In the genomic region with DNA sequence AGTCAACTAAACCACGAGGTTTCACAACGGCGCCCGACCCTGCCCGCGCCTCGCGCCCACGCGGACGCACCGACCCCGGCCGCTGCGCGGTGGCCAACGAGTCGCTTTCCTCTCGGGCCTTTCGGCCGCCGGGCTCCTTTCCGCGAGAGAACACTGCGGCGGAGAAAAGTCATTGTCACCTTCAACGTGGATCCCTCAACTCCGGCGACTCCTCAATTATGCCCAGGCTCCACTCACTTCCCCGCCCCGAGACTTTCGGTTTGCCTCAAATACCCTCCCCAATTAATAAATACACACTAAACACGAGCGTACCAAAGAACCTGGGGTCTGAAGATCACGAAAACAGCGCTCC, we compare ENCODE assay signal across 1 cellular context.
TF ChIP-seq lines count a peak whose summit lies in the region.

No MANE protein-coding gene starts in this region.

TF ChIP-seq in K562, 482 proteins besides CTCF, POLR2A, EP300 and RAD21 (continued from another document and continues in another):
- TF ChIP-seq, protein P1, sequence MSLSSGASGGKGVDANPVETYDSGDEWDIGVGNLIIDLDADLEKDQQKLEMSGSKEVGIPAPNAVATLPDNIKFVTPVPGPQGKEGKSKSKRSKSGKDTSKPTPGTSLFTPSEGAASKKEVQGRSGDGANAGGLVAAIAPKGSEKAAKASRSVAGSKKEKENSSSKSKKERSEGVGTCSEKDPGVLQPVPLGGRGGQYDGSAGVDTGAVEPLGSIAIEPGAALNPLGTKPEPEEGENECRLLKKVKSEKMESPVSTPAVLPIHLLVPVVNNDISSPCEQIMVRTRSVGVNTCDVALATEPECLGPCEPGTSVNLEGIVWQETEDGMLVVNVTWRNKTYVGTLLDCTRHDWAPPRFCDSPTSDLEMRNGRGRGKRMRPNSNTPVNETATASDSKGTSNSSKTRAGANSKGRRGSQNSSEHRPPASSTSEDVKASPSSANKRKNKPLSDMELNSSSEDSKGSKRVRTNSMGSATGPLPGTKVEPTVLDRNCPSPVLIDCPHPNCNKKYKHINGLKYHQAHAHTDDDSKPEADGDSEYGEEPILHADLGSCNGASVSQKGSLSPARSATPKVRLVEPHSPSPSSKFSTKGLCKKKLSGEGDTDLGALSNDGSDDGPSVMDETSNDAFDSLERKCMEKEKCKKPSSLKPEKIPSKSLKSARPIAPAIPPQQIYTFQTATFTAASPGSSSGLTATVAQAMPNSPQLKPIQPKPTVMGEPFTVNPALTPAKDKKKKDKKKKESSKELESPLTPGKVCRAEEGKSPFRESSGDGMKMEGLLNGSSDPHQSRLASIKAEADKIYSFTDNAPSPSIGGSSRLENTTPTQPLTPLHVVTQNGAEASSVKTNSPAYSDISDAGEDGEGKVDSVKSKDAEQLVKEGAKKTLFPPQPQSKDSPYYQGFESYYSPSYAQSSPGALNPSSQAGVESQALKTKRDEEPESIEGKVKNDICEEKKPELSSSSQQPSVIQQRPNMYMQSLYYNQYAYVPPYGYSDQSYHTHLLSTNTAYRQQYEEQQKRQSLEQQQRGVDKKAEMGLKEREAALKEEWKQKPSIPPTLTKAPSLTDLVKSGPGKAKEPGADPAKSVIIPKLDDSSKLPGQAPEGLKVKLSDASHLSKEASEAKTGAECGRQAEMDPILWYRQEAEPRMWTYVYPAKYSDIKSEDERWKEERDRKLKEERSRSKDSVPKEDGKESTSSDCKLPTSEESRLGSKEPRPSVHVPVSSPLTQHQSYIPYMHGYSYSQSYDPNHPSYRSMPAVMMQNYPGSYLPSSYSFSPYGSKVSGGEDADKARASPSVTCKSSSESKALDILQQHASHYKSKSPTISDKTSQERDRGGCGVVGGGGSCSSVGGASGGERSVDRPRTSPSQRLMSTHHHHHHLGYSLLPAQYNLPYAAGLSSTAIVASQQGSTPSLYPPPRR (CRISPR knock-in tag; IDR thresholded peaks at IDR 0.05; ENCODE audit: borderline replicate concordance), result 0 out of 2 replicates have a peak, but pooled peaks have one; percentile 49
- TF ChIP-seq, protein P2, sequence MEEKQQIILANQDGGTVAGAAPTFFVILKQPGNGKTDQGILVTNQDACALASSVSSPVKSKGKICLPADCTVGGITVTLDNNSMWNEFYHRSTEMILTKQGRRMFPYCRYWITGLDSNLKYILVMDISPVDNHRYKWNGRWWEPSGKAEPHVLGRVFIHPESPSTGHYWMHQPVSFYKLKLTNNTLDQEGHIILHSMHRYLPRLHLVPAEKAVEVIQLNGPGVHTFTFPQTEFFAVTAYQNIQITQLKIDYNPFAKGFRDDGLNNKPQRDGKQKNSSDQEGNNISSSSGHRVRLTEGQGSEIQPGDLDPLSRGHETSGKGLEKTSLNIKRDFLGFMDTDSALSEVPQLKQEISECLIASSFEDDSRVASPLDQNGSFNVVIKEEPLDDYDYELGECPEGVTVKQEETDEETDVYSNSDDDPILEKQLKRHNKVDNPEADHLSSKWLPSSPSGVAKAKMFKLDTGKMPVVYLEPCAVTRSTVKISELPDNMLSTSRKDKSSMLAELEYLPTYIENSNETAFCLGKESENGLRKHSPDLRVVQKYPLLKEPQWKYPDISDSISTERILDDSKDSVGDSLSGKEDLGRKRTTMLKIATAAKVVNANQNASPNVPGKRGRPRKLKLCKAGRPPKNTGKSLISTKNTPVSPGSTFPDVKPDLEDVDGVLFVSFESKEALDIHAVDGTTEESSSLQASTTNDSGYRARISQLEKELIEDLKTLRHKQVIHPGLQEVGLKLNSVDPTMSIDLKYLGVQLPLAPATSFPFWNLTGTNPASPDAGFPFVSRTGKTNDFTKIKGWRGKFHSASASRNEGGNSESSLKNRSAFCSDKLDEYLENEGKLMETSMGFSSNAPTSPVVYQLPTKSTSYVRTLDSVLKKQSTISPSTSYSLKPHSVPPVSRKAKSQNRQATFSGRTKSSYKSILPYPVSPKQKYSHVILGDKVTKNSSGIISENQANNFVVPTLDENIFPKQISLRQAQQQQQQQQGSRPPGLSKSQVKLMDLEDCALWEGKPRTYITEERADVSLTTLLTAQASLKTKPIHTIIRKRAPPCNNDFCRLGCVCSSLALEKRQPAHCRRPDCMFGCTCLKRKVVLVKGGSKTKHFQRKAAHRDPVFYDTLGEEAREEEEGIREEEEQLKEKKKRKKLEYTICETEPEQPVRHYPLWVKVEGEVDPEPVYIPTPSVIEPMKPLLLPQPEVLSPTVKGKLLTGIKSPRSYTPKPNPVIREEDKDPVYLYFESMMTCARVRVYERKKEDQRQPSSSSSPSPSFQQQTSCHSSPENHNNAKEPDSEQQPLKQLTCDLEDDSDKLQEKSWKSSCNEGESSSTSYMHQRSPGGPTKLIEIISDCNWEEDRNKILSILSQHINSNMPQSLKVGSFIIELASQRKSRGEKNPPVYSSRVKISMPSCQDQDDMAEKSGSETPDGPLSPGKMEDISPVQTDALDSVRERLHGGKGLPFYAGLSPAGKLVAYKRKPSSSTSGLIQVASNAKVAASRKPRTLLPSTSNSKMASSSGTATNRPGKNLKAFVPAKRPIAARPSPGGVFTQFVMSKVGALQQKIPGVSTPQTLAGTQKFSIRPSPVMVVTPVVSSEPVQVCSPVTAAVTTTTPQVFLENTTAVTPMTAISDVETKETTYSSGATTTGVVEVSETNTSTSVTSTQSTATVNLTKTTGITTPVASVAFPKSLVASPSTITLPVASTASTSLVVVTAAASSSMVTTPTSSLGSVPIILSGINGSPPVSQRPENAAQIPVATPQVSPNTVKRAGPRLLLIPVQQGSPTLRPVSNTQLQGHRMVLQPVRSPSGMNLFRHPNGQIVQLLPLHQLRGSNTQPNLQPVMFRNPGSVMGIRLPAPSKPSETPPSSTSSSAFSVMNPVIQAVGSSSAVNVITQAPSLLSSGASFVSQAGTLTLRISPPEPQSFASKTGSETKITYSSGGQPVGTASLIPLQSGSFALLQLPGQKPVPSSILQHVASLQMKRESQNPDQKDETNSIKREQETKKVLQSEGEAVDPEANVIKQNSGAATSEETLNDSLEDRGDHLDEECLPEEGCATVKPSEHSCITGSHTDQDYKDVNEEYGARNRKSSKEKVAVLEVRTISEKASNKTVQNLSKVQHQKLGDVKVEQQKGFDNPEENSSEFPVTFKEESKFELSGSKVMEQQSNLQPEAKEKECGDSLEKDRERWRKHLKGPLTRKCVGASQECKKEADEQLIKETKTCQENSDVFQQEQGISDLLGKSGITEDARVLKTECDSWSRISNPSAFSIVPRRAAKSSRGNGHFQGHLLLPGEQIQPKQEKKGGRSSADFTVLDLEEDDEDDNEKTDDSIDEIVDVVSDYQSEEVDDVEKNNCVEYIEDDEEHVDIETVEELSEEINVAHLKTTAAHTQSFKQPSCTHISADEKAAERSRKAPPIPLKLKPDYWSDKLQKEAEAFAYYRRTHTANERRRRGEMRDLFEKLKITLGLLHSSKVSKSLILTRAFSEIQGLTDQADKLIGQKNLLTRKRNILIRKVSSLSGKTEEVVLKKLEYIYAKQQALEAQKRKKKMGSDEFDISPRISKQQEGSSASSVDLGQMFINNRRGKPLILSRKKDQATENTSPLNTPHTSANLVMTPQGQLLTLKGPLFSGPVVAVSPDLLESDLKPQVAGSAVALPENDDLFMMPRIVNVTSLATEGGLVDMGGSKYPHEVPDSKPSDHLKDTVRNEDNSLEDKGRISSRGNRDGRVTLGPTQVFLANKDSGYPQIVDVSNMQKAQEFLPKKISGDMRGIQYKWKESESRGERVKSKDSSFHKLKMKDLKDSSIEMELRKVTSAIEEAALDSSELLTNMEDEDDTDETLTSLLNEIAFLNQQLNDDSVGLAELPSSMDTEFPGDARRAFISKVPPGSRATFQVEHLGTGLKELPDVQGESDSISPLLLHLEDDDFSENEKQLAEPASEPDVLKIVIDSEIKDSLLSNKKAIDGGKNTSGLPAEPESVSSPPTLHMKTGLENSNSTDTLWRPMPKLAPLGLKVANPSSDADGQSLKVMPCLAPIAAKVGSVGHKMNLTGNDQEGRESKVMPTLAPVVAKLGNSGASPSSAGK (IDR thresholded peaks at IDR 0.05), result peak; percentile 52; the same call in 1 of the 2 replicates
- 0 out of 2 replicates have a peak, but pooled peaks have one; percentile 71 for TF ChIP-seq ZNF589 (CRISPR knock-in tag; IDR thresholded peaks at IDR 0.05; ENCODE audit: low read depth)
- no peak for TF ChIP-seq JUN (IDR thresholded peaks at IDR 0.05; ENCODE audit: borderline replicate concordance, low read depth, low read length)
- 0 out of 2 replicates have a peak, but pooled peaks have one; percentile 1 for TF ChIP-seq JUN (CRISPR knock-in tag; IDR thresholded peaks at IDR 0.05; ENCODE audit: borderline replicate concordance)
- TF ChIP-seq CHD1 (IDR thresholded peaks at IDR 0.05; ENCODE audit: low read length), result peak; percentile 52
- TF ChIP-seq ETV6 (IDR thresholded peaks at IDR 0.05; ENCODE audit: borderline replicate concordance in 1 of 2, low read depth in 2 of 2, low read length in 1 of 2), result no peak
- TF ChIP-seq ETV6 (CRISPR knock-in tag; IDR thresholded peaks at IDR 0.05; ENCODE audit: borderline replicate concordance), result peak; percentile 27; the same call in 1 of the 2 replicates
- TF ChIP-seq KAT7 (CRISPR knock-in tag; IDR thresholded peaks at IDR 0.05; ENCODE audit: borderline replicate concordance), result 0 out of 2 replicates have a peak, but pooled peaks have one; percentile 28
- TF ChIP-seq, protein P3, sequence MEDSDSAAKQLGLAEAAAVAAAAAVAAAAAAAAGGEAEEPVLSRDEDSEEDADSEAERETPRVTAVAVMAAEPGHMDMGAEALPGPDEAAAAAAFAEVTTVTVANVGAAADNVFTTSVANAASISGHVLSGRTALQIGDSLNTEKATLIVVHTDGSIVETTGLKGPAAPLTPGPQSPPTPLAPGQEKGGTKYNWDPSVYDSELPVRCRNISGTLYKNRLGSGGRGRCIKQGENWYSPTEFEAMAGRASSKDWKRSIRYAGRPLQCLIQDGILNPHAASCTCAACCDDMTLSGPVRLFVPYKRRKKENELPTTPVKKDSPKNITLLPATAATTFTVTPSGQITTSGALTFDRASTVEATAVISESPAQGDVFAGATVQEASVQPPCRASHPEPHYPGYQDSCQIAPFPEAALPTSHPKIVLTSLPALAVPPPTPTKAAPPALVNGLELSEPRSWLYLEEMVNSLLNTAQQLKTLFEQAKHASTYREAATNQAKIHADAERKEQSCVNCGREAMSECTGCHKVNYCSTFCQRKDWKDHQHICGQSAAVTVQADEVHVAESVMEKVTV (CRISPR knock-in tag; IDR thresholded peaks at IDR 0.05), result no peak
- 0 out of 2 replicates have a peak, but pooled peaks have one; percentile 25 for TF ChIP-seq BCOR (IDR thresholded peaks at IDR 0.05)
- TF ChIP-seq ARID1B (IDR thresholded peaks at IDR 0.05), result peak; percentile 5; the same call in 1 of the 2 replicates
- TF ChIP-seq BRD9 (IDR thresholded peaks at IDR 0.05; ENCODE audit: low read depth, partially characterized antibody), result peak; percentile 9
- TF ChIP-seq BRD4 (IDR thresholded peaks at IDR 0.05), result peak; percentile 77; the same call in 1 of the 2 replicates
- TF ChIP-seq, protein P4, sequence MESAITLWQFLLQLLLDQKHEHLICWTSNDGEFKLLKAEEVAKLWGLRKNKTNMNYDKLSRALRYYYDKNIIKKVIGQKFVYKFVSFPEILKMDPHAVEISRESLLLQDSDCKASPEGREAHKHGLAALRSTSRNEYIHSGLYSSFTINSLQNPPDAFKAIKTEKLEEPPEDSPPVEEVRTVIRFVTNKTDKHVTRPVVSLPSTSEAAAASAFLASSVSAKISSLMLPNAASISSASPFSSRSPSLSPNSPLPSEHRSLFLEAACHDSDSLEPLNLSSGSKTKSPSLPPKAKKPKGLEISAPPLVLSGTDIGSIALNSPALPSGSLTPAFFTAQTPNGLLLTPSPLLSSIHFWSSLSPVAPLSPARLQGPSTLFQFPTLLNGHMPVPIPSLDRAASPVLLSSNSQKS (CRISPR knock-in tag; IDR thresholded peaks at IDR 0.05), result no peak
- TF ChIP-seq FIP1L1 (IDR thresholded peaks at IDR 0.05; ENCODE audit: low read depth, low read length, poor library complexity, severe bottlenecking), result peak; percentile 4
- no peak for TF ChIP-seq ZNF586 (CRISPR knock-in tag; conservative IDR thresholded peaks at IDR 0.05)
- TF ChIP-seq, protein P5, sequence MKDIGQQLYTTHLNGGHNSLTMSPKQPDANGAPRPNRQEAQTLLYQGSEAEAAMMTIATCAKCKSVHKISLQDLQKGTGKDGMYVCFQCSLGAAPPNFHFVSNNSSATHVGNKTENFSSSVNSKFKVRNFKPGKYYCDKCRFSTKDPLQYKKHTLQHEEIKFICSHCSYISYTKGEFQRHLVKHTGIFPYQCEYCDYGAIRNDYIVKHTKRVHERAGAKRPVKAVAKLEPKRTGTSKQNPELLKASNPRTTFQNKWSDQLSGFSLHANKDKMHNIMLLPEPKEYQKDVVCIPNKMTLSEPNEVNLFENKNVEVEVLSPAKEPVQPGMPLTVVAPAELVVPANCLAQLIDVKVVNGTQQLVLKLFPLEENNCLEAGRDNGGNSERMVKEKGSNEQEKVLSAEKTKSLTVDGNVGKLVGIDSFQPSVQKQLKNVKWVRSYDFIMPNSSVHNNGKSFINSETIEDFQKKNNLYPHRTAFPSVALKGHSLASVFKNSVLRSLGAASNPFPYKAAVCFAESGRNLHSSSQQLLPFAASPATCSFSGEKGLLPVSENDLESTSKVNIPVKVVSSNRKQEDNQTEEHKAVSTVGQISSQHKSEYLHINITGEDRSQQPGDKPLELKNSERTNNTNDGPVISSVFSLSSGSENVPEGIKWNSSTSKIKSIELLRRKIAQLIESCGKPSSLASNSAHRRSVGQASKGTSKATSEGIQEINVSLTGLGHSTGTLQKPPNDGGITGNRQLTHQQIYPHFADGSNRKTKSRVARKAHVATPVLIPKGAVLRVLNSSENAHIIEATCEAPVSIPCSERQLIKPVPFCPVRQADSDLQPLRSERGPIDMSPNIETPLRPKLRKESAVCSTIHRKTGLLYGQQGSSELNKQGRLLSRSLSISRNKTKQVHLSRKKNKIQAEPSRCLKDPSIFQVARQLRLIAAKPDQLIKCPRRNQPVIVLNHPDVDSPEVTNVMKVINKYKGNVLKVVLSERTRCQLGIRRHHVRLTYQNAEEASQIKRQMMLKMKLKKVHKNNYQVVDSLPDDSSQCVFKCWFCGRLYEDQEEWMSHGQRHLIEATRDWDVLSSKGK (CRISPR knock-in tag; IDR thresholded peaks at IDR 0.05), result no peak
- TF ChIP-seq, protein P6, sequence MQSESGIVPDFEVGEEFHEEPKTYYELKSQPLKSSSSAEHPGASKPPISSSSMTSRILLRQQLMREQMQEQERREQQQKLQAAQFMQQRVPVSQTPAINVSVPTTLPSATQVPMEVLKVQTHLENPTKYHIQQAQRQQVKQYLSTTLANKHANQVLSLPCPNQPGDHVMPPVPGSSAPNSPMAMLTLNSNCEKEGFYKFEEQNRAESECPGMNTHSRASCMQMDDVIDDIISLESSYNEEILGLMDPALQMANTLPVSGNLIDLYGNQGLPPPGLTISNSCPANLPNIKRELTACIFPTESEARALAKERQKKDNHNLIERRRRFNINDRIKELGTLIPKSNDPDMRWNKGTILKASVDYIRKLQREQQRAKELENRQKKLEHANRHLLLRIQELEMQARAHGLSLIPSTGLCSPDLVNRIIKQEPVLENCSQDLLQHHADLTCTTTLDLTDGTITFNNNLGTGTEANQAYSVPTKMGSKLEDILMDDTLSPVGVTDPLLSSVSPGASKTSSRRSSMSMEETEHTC (IDR thresholded peaks at IDR 0.05), result no peak
- TF ChIP-seq NFRKB (IDR thresholded peaks at IDR 0.05; ENCODE audit: low read depth), result peak; percentile 73; the same call in 1 of the 2 replicates
- TF ChIP-seq, protein P7, sequence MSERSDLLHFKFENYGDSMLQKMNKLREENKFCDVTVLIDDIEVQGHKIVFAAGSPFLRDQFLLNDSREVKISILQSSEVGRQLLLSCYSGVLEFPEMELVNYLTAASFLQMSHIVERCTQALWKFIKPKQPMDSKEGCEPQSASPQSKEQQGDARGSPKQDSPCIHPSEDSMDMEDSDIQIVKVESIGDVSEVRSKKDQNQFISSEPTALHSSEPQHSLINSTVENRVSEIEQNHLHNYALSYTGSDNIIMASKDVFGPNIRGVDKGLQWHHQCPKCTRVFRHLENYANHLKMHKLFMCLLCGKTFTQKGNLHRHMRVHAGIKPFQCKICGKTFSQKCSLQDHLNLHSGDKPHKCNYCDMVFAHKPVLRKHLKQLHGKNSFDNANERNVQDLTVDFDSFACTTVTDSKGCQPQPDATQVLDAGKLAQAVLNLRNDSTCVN (CRISPR knock-in tag; IDR thresholded peaks at IDR 0.05), result no peak
